In the genomic region with DNA sequence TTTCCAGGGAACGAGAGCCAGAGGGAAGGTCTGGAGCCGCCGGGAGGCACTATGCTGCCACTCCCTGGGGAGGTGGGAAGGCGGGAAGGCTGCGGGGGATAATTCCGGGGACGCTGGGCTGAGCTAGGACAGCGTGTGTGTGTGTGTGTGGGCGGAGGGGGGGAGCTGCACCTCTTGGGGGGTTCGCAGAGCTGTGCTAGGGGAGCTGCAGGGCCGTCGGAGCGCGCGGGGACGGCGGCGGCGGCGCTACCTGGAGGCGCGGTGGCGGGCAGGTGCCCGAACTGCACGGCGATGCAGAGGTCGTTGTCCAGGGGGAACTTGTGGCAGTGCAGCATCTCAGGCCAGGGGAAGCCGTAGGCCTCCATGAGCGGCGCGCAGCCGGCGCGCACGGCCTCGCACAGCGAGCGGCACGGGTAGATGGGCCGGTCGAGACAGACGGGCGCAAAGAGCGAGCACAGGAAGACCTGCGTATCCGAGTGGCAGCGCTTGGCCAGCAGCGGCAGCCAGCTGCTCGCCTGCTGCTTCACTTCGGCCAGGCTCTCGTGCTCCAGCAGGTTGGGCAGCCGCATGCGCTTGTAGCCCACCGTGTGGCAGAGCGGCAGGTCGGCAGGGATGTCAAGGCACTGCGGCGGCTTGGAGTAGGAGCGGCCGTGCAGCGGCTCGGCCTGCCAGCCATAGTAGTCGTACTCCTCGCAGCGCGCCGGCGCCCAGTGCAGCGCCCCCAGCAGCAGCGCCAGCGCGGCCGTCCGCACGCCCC, we compare ENCODE assay signal across 2 cellular contexts.
TF ChIP-seq lines count a peak whose summit lies in the region.

No MANE protein-coding gene starts in this region.

TF ChIP-seq in GM23338, 12 proteins besides CTCF, POLR2A, EP300 and RAD21:
- 0 out of 2 replicates have a peak, but pooled peaks have one; percentile 7 for TF ChIP-seq POLR2AphosphoS5 (IDR thresholded peaks at IDR 0.05; ENCODE audit: low read depth)
- TF ChIP-seq, protein P1, sequence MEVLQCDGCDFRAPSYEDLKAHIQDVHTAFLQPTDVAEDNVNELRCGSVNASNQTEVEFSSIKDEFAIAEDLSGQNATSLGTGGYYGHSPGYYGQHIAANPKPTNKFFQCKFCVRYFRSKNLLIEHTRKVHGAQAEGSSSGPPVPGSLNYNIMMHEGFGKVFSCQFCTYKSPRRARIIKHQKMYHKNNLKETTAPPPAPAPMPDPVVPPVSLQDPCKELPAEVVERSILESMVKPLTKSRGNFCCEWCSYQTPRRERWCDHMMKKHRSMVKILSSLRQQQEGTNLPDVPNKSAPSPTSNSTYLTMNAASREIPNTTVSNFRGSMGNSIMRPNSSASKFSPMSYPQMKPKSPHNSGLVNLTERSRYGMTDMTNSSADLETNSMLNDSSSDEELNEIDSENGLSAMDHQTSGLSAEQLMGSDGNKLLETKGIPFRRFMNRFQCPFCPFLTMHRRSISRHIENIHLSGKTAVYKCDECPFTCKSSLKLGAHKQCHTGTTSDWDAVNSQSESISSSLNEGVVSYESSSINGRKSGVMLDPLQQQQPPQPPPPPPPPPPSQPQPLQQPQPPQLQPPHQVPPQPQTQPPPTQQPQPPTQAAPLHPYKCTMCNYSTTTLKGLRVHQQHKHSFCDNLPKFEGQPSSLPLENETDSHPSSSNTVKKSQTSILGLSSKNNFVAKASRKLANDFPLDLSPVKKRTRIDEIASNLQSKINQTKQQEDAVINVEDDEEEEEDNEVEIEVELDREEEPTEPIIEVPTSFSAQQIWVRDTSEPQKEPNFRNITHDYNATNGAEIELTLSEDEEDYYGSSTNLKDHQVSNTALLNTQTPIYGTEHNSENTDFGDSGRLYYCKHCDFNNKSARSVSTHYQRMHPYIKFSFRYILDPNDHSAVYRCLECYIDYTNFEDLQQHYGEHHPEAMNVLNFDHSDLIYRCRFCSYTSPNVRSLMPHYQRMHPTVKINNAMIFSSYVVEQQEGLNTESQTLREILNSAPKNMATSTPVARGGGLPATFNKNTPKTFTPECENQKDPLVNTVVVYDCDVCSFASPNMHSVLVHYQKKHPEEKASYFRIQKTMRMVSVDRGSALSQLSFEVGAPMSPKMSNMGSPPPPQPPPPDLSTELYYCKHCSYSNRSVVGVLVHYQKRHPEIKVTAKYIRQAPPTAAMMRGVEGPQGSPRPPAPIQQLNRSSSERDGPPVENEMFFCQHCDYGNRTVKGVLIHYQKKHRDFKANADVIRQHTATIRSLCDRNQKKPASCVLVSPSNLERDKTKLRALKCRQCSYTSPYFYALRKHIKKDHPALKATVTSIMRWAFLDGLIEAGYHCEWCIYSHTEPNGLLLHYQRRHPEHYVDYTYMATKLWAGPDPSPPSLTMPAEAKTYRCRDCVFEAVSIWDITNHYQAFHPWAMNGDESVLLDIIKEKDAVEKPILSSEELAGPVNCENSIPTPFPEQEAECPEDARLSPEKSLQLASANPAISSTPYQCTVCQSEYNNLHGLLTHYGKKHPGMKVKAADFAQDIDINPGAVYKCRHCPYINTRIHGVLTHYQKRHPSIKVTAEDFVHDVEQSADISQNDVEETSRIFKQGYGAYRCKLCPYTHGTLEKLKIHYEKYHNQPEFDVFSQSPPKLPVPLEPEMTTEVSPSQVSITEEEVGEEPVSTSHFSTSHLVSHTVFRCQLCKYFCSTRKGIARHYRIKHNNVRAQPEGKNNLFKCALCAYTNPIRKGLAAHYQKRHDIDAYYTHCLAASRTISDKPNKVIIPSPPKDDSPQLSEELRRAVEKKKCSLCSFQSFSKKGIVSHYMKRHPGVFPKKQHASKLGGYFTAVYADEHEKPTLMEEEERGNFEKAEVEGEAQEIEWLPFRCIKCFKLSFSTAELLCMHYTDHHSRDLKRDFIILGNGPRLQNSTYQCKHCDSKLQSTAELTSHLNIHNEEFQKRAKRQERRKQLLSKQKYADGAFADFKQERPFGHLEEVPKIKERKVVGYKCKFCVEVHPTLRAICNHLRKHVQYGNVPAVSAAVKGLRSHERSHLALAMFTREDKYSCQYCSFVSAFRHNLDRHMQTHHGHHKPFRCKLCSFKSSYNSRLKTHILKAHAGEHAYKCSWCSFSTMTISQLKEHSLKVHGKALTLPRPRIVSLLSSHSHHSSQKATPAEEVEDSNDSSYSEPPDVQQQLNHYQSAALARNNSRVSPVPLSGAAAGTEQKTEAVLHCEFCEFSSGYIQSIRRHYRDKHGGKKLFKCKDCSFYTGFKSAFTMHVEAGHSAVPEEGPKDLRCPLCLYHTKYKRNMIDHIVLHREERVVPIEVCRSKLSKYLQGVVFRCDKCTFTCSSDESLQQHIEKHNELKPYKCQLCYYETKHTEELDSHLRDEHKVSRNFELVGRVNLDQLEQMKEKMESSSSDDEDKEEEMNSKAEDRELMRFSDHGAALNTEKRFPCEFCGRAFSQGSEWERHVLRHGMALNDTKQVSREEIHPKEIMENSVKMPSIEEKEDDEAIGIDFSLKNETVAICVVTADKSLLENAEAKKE (CRISPR knock-in tag; IDR thresholded peaks at IDR 0.05), result no peak
- peak; percentile 75 for TF ChIP-seq EZH2 (IDR thresholded peaks at IDR 0.05; ENCODE audit: low read depth, unreplicated experiment)

TF ChIP-seq in K562, 482 proteins besides CTCF, POLR2A, EP300 and RAD21:
- TF ChIP-seq EGR1 (conservative IDR thresholded peaks at IDR 0.05) (0 out of 2 replicates have a peak, but pooled peaks have one; percentile 22), ZBTB7A (IDR thresholded peaks at IDR 0.05; ENCODE audit: borderline replicate concordance, control insufficient read depth, low read depth, low read length) (peak; percentile 9; the same call in 1 of the 2 replicates), PHF8 (IDR thresholded peaks at IDR 0.05; ENCODE audit: borderline replicate concordance, low read length) (peak; percentile 25; the same call in 1 of the 2 replicates), ZNF707 (CRISPR knock-in tag; conservative IDR thresholded peaks at IDR 0.05) (no peak), E2F3 (CRISPR knock-in tag; IDR thresholded peaks at IDR 0.05) (no peak), POLR2G (IDR thresholded peaks at IDR 0.05; ENCODE audit: low read depth, low read length) (peak; percentile 34; the same call in 1 of the 2 replicates)
- TF ChIP-seq, protein P2, sequence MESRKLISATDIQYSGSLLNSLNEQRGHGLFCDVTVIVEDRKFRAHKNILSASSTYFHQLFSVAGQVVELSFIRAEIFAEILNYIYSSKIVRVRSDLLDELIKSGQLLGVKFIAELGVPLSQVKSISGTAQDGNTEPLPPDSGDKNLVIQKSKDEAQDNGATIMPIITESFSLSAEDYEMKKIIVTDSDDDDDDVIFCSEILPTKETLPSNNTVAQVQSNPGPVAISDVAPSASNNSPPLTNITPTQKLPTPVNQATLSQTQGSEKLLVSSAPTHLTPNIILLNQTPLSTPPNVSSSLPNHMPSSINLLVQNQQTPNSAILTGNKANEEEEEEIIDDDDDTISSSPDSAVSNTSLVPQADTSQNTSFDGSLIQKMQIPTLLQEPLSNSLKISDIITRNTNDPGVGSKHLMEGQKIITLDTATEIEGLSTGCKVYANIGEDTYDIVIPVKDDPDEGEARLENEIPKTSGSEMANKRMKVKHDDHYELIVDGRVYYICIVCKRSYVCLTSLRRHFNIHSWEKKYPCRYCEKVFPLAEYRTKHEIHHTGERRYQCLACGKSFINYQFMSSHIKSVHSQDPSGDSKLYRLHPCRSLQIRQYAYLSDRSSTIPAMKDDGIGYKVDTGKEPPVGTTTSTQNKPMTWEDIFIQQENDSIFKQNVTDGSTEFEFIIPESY (CRISPR knock-in tag; IDR thresholded peaks at IDR 0.05), result peak; percentile 58; the same call in 1 of the 2 replicates
